Comparison of ENCODE assay signal across 8 cellular contexts in genomic region chr17:40367728-40368127, GRCh38. TPM values are rescaled to one million over a fixed set of nuclear protein-coding genes. Genes with fewer than 3 reads are reported as not detected.
"Had no signal": no experiment of that assay in that cellular context is flagged by ENCODE, and none has a peak within 500 bp of the region (broad histone marks: within the 10 kb centered on the region; RNA-seq: fewer than 3 reads in every experiment).

No MANE protein-coding gene starts in this region.

RNA-seq across cellular contexts. Expression of gene GJD3, which starts 3.2 kb away (rescaled TPM):
- total RNA-seq: epithelial cell of proximal tubule, foreskin keratinocyte, frontal cortex, kidney epithelial cell, lower leg skin, mesothelial cell of epicardium, myocyte had no signal
- polyA plus RNA-seq: foreskin keratinocyte, keratinocyte had no signal
